ENCODE assay signal across 32 cellular contexts in the genomic region with DNA sequence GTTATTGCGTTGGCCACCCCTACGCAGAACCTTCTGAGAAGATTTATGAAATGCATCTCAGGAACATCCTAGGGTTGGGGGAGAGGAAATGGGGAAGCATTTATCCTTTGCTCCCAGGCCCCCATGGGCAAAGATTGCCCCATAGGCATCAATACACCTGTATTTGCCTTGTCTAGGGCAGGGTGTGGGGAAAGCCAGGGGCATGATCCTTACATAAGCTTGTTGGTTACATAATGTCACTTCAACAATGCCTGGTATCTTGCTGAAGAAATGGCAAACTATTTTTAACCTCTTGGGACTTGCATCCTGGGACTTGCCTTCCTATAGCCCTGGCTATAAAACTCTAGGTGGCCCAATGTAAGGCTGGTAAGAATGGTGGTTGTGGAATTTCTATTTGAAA.
"Had no signal": no experiment of that assay in that cellular context is flagged by ENCODE, and none has a peak within 500 bp of the region (broad histone marks: within the 10 kb centered on the region; RNA-seq: fewer than 3 reads in every experiment).

No MANE protein-coding gene starts in this region.

- H3K36me3 ChIP-seq: adrenal gland, brain microvascular endothelial cell, breast epithelium had no signal

- H3K4me3 ChIP-seq: adrenal gland, body of pancreas, breast epithelium had no signal

- H3K27ac ChIP-seq: adrenal gland, body of pancreas, brain microvascular endothelial cell, breast epithelium, VCaP had no signal

- H3K4me1 ChIP-seq: adrenal gland, body of pancreas, breast epithelium had no signal

- H3K27me3 ChIP-seq: adrenal gland, body of pancreas, brain microvascular endothelial cell, breast epithelium had no signal

- ATAC-seq: activated CD8-positive, alpha-beta T cell treated with anti-CD3 and anti-CD28 coated beads for 36 hours; activated naive CD4-positive, alpha-beta T cell treated with anti-CD3 and anti-CD28 coated beads, Interleukin-2, amount 50 U/mL, for 72 hours; activated T-cell treated with anti-CD3 and anti-CD28 coated beads, Interleukin-2, amount 50 U/mL, for 4 hours; activated T-cell treated with anti-CD3 and anti-CD28 coated beads, Interleukin-2, amount 50 U/mL, for 72 hours; activated T-helper 17 cell treated with anti-CD3 and anti-CD28 coated beads, Interleukin-2, amount 50 U/mL, for 72 hours; body of pancreas had no signal

- H3K9me3 ChIP-seq: adrenal gland, body of pancreas, breast epithelium had no signal

- DNase-seq: activated B cell treated with CpG ODN at 0.5 μM for 24 hours; activated CD4-positive, alpha-beta memory T cell treated with anti-CD3 and anti-CD28 coated beads for 36 hours; activated CD4-positive, alpha-beta T cell treated with anti-CD3 and anti-CD28 coated beads for 4 hours; activated CD4-positive, alpha-beta T cell treated with anti-CD3 and anti-CD28 coated beads, Interleukin-2, amount 10 ng/mL, durations not matched to agents 24 days and 14 days; activated CD4-positive, alpha-beta T cell treated with anti-CD3 and anti-CD28 coated beads, Interleukin-2, amount 50 U/mL, for 1 hour; activated CD4-positive, alpha-beta T cell treated with anti-CD3 and anti-CD28 coated beads, Interleukin-2, amount 50 U/mL, for 4 hours; activated CD4-positive, CD25-positive, alpha-beta regulatory T cell treated with anti-CD3 and anti-CD28 coated beads, Interleukin-2, amount 50 U/mL, for 72 hours; activated CD8-positive, alpha-beta memory T cell treated with anti-CD3 and anti-CD28 coated beads, Interleukin-2, amount 50 U/mL, for 4 hours; activated CD8-positive, alpha-beta T cell treated with anti-CD3 and anti-CD28 coated beads for 36 hours; activated effector memory CD4-positive, alpha-beta T cell treated with anti-CD3 and anti-CD28 coated beads, Interleukin-2, amount 50 U/mL, for 16 hours; activated gamma-delta T cell treated with Interleukin-2 at 50 U/mL for 16 hours; activated naive CD4-positive, alpha-beta T cell; activated naive CD4-positive, alpha-beta T cell treated with anti-CD3 and anti-CD28 coated beads for 36 hours; activated naive CD4-positive, alpha-beta T cell treated with anti-CD3 and anti-CD28 coated beads, Interleukin-2, amount 50 U/mL, for 16 hours; activated naive CD8-positive, alpha-beta T cell treated with anti-CD3 and anti-CD28 coated beads for 36 hours; activated T-cell treated with anti-CD3 and anti-CD28 coated beads for 4 hours; activated T-cell treated with anti-CD3 and anti-CD28 coated beads, Interleukin-2, amount 50 U/mL, for 1 hour; activated T-cell treated with anti-CD3 and anti-CD28 coated beads, Interleukin-2, amount 50 U/mL, for 4 hours; activated T-cell treated with anti-CD3 and anti-CD28 coated beads, Interleukin-2, amount 50 U/mL, for 72 hours; adrenal gland; amniotic stem cell; aorta; body of pancreas; brain microvascular endothelial cell; central memory CD4-positive, alpha-beta T cell; T-helper 1 cell; T-helper 2 cell; T-helper 9 cell had no signal
